Comparison of ENCODE assay signal across 15 cellular contexts in genomic region chr15:62394079-62394478, GRCh38.
"Had no signal": no experiment of that assay in that cellular context is flagged by ENCODE, and none has a peak within 500 bp of the region (broad histone marks: within the 10 kb centered on the region; RNA-seq: fewer than 3 reads in every experiment).

No MANE protein-coding gene starts in this region.

- H3K4me3 Mint-ChIP-seq: activated naive CD8-positive, alpha-beta T cell treated with anti-CD3 and anti-CD28 coated beads for 36 hours; activated T-cell treated with anti-CD3 and anti-CD28 coated beads, Interleukin-2, amount 50 U/mL, for 4 hours; mesothelial cell of epicardium; stimulated activated naive B cell treated with anti-CD40 and anti-IgM and Interleukin-4, amounts not matched to agents 10 μg/mL and 1 μg/mL and 100 μg/mL, for 72 hours had no signal

- H3K27me3 ChIP-seq: breast epithelium, dorsolateral prefrontal cortex, right atrium auricular region, upper lobe of left lung had no signal

- H3K27ac Mint-ChIP-seq: activated naive CD8-positive, alpha-beta T cell treated with anti-CD3 and anti-CD28 coated beads for 36 hours; mesothelial cell of epicardium; stimulated activated naive B cell treated with anti-CD40 and anti-IgM and Interleukin-4, amounts not matched to agents 10 μg/mL and 1 μg/mL and 100 μg/mL, for 72 hours had no signal

- H3K4me3 ChIP-seq: breast epithelium, right atrium auricular region, smooth muscle cell, upper lobe of left lung had no signal

- H3K4me2 ChIP-seq: smooth muscle cell had no signal

- DNase-seq: activated CD4-positive, alpha-beta T cell treated with anti-CD3 and anti-CD28 coated beads, Interleukin-2, amount 50 U/mL, for 4 hours; activated gamma-delta T cell; activated naive CD8-positive, alpha-beta T cell treated with anti-CD3 and anti-CD28 coated beads for 36 hours; activated T-cell treated with anti-CD3 and anti-CD28 coated beads, Interleukin-2, amount 50 U/mL, for 4 hours; anterior cingulate cortex; dorsolateral prefrontal cortex; hippocampal formation; kidney glomerular epithelial cell; stimulated activated naive B cell treated with anti-CD40 and anti-IgM and Interleukin-4, amounts not matched to agents 10 μg/mL and 1 μg/mL and 100 μg/mL, for 72 hours; substantia nigra; upper lobe of left lung had no signal

- H3K4me1 ChIP-seq: breast epithelium had no signal

- H3K36me3 ChIP-seq: breast epithelium, right atrium auricular region, upper lobe of left lung had no signal

- H3K9me3 ChIP-seq: right atrium auricular region, upper lobe of left lung had no signal

- H3K27ac ChIP-seq: breast epithelium, dorsolateral prefrontal cortex, upper lobe of left lung had no signal
